Comparison of ENCODE assay signal across 15 cellular contexts in the genomic region with DNA sequence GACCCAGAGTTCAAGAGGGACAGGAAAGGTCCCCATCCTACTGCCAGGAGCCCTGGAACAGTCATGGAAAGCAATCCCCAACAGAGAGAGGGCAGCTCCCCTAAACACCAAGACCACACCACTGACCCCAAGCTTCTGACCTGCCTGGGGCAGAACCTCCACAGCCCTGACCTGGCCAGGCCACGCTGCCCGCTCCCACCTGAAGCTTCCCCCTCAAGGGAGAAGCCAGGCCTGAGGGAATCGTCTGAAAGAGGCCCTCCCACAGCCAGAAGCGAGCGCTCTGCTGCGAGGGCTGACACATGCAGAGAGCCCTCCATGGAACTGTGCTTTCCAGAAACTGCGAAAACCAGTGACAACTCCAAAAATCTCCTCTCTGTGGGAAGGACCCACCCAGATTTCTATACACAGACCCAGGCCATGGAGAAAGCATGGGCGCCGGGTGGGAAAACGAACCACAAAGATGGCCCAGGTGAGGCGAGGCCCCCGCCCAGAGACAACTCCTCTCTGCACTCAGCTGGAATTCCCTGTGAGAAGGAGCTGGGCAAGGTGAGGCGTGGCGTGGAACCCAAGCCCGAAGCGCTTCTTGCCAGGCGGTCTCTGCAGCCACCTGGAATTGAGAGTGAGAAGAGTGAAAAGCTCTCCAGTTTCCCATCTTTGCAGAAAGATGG. TPM values are rescaled to one million over a fixed set of nuclear protein-coding genes. Genes with fewer than 3 reads are reported as not detected.
A peak's percentile ranks its signal among the peaks of the same experiment; 100 is the strongest.
DNase-seq lines count a peak whose midpoint lies in the region; ATAC-seq and TF ChIP-seq lines count a peak whose summit lies in the region.
"Had no signal": no experiment of that assay in that cellular context is flagged by ENCODE, and none has a peak within 500 bp of the region (broad histone marks: within the 10 kb centered on the region; RNA-seq: fewer than 3 reads in every experiment).

No MANE protein-coding gene starts in this region.

- no peak for TF ChIP-seq POLR2A in upper lobe of left lung (IDR thresholded peaks at IDR 0.05)
- TF ChIP-seq POLR2A in ovary (IDR thresholded peaks at IDR 0.05), result no peak

- no peaks in the 10 kb centered on the region for H3K9me3 Mint-ChIP-seq in activated CD8-positive, alpha-beta T cell treated with anti-CD3 and anti-CD28 coated beads for 36 hours

- intact Hi-C loops in left ventricle myocardium inferior (cut with micrococcal nuclease) (no loop called here), lower lobe of right lung (cut with DNase I) (no loop called here), ovary (cut with DNase I) (loop anchor here in 2 of 4 donors (5.0 to 10.0 kb wide), 2 partner anchors 42 to 50 kb away; no protein-coding TSS in a partner anchor)
- intact Hi-C loops in activated CD8-positive, alpha-beta T cell treated with anti-CD3 and anti-CD28 coated beads for 36 hours (cut with micrococcal nuclease), result no loop called here

- WGBS in upper lobe of left lung, 2 donors, result 94 to 95% methylated on average over 8 to 17 of the region's 17 CpGs
- WGBS in ovary, 3 donors, result 94 to 95% (median 94%) methylated on average over 17 of the region's 17 CpGs

- peak overlapping the region; percentile 97 for H3K27ac Mint-ChIP-seq in activated CD8-positive, alpha-beta T cell treated with anti-CD3 and anti-CD28 coated beads for 36 hours

- H3K27me3 Mint-ChIP-seq in activated CD8-positive, alpha-beta T cell treated with anti-CD3 and anti-CD28 coated beads for 36 hours, result no peaks in the 10 kb centered on the region

- CTCF ChIA-PET in activated CD8-positive, alpha-beta T cell treated with anti-CD3 and anti-CD28 coated beads for 36 hours (lab: Charles Lee), result interaction anchor here (0.7 to 18.9 kb wide), 5 partner anchors 10 to 81 kb away, joined by 3 to 349 read pairs (median 4); a partner anchor contains a TSS

- H3K27ac ChIP-seq in left ventricle myocardium inferior (replicated peaks) (peak overlapping the region; percentile 87), right atrium auricular region (peak overlapping the region in 1 of 2 donors; percentile 80), lower lobe of right lung (peak overlapping the region; percentile 94), upper lobe of left lung (peak overlapping the region; percentile 79 to 88 (median 84)), ovary (no peak overlapping the region)
- H3K27ac ChIP-seq: BLaER1 had no signal

- H3K4me1 Mint-ChIP-seq in activated CD8-positive, alpha-beta T cell treated with anti-CD3 and anti-CD28 coated beads for 36 hours (ENCODE audit: low read depth), result peaks cover 58% of the 10 kb centered on the region

- POLR2A ChIA-PET in activated CD8-positive, alpha-beta T cell treated with anti-CD3 and anti-CD28 coated beads for 36 hours (lab: Charles Lee), result interaction anchor here (1.0 to 5.1 kb wide), 2 partner anchors 24 to 42 kb away, joined by 3 to 44 read pairs; no protein-coding TSS in a partner anchor

- peaks cover 12% of the 10 kb centered on the region for H3K4me1 ChIP-seq in left ventricle myocardium inferior
- peaks cover 0 to 14% of the 10 kb centered on the region in 2 donors for H3K4me1 ChIP-seq in right atrium auricular region
- peaks cover 11% of the 10 kb centered on the region for H3K4me1 ChIP-seq in lower lobe of right lung
- peaks cover 0 to 13% (median 10%) of the 10 kb centered on the region in 4 donors for H3K4me1 ChIP-seq in upper lobe of left lung
- H3K4me1 ChIP-seq in ovary (ENCODE audit: insufficient read depth), result no peaks in the 10 kb centered on the region
- H3K4me1 ChIP-seq: BLaER1 had no signal

- H3K4me3 ChIP-seq in left ventricle myocardium inferior (no peak overlapping the region), right atrium auricular region (no peak overlapping the region), lower lobe of right lung (peak overlapping the region; percentile 47), upper lobe of left lung (peak overlapping the region in 1 of 4 donors; percentile 30), ovary (no peak overlapping the region)
- H3K4me3 ChIP-seq: BLaER1, prostate gland had no signal

- no peak for TF ChIP-seq CTCF in left ventricle myocardium inferior (IDR thresholded peaks at IDR 0.05; ENCODE audit: borderline replicate concordance)
- no peak for TF ChIP-seq CTCF in right atrium auricular region (IDR thresholded peaks at IDR 0.05)
- TF ChIP-seq CTCF in activated CD8-positive, alpha-beta T cell treated with anti-CD3 and anti-CD28 coated beads for 36 hours (IDR thresholded peaks at IDR 0.05), result no peak
- no peak for TF ChIP-seq CTCF in lower lobe of right lung (IDR thresholded peaks at IDR 0.05)
- no peak for TF ChIP-seq CTCF in upper lobe of left lung (IDR thresholded peaks at IDR 0.05)
- no peak for TF ChIP-seq CTCF in ovary (IDR thresholded peaks at IDR 0.05)

- no peak for ATAC-seq in activated CD8-positive, alpha-beta T cell treated with anti-CD3 and anti-CD28 coated beads for 36 hours
- ATAC-seq in lower lobe of right lung (no peak), upper lobe of left lung (ENCODE audit: low FRiP score in 2 of 2) (no peak), HG03571 (IDR thresholded peaks at IDR 0.05; ENCODE audit: unreplicated experiment) (no peak)

- peaks cover 20% of the 10 kb centered on the region for H3K36me3 Mint-ChIP-seq in activated CD8-positive, alpha-beta T cell treated with anti-CD3 and anti-CD28 coated beads for 36 hours (ENCODE audit: low read depth)

- H3K27me3 ChIP-seq in left ventricle myocardium inferior (ENCODE audit: low read depth) (no peaks in the 10 kb centered on the region), right atrium auricular region (no peaks in the 10 kb centered on the region), lower lobe of right lung (ENCODE audit: low read depth) (no peaks in the 10 kb centered on the region), upper lobe of left lung (no peaks in the 10 kb centered on the region), ovary (no peaks in the 10 kb centered on the region)
- H3K27me3 ChIP-seq: BLaER1, dorsolateral prefrontal cortex had no signal

- TF ChIP-seq EP300 in upper lobe of left lung (IDR thresholded peaks at IDR 0.05) (no peak), ovary (IDR thresholded peaks at IDR 0.05) (no peak)

- H3K9me3 ChIP-seq in left ventricle myocardium inferior (replicated peaks) (no peaks in the 10 kb centered on the region), right atrium auricular region (no peaks in the 10 kb centered on the region), lower lobe of right lung (no peaks in the 10 kb centered on the region), upper lobe of left lung (no peaks in the 10 kb centered on the region), ovary (no peaks in the 10 kb centered on the region)
- H3K9me3 ChIP-seq: prostate gland had no signal

- no peak for DNase-seq in left ventricle myocardium inferior
- no peak for DNase-seq in right atrium auricular region (ENCODE audit: low spot score)
- DNase-seq in activated CD8-positive, alpha-beta T cell treated with anti-CD3 and anti-CD28 coated beads for 36 hours, result no peak
- DNase-seq in lower lobe of right lung, result no peak
- peak in 1 of 2 donors; percentile 49 for DNase-seq in upper lobe of left lung
- no peak for DNase-seq in SKM-1 (lab: John Stamatoyannopoulos, UW; ENCODE audit: unreplicated experiment)
- no peak for DNase-seq in ovary
- DNase-seq: GDM1, midbrain, NCI-H1436 treated with DMSO at 0.1 percent for 48 hours had no signal

- H3K4me3 Mint-ChIP-seq in activated CD8-positive, alpha-beta T cell treated with anti-CD3 and anti-CD28 coated beads for 36 hours, result peak overlapping the region; percentile 75

- H3K36me3 ChIP-seq in left ventricle myocardium inferior, result peaks cover 73% of the 10 kb centered on the region
- H3K36me3 ChIP-seq in right atrium auricular region, result peaks cover 60% of the 10 kb centered on the region
- H3K36me3 ChIP-seq in lower lobe of right lung, result peaks cover 67% of the 10 kb centered on the region
- H3K36me3 ChIP-seq in upper lobe of left lung, result peaks cover 7 to 70% (median 41%) of the 10 kb centered on the region in 4 donors
- no peaks in the 10 kb centered on the region for H3K36me3 ChIP-seq in ovary

RNA-seq across cellular contexts. Expression of a gene that starts 31.6 kb away (rescaled TPM):
- total RNA-seq in left ventricle myocardium inferior, result 0.44 TPM
- 1 to 10 TPM in 1 of 2 donors, under 1 TPM in 1; 0.26 to 1.2 TPM for total RNA-seq in right atrium auricular region
- total RNA-seq in activated CD8-positive, alpha-beta T cell treated with anti-CD3 and anti-CD28 coated beads for 36 hours, result not detected
- total RNA-seq in lower lobe of right lung, result 4.9 TPM
- 1 to 10 TPM in 5 of 6 donors, under 1 TPM in 1; 1.00 to 4.8 (median 1.9) TPM for total RNA-seq in upper lobe of left lung
- 1 to 10 TPM in 1 of 7 donors, under 1 TPM in 6; 0.15 to 1.0 (median 0.30) TPM for total RNA-seq in ovary
- 1 to 10 TPM in 1 of 2 donors, under 1 TPM in 1; 0.17 to 2.9 TPM for polyA plus RNA-seq in ovary
- total RNA-seq: NCI-H460 had no signal

Comparison
In these comparisons a context has a peak if more than half of its experiments do, and no peak if none do; other contexts are left out.
1. H3K27ac ChIP-seq: peak in left ventricle myocardium inferior (single experiment), lower lobe of right lung (single experiment) and upper lobe of left lung (4 of 4); none in ovary (0 of 2).